9 cellular contexts compared by ENCODE assay signal in the genomic region with DNA sequence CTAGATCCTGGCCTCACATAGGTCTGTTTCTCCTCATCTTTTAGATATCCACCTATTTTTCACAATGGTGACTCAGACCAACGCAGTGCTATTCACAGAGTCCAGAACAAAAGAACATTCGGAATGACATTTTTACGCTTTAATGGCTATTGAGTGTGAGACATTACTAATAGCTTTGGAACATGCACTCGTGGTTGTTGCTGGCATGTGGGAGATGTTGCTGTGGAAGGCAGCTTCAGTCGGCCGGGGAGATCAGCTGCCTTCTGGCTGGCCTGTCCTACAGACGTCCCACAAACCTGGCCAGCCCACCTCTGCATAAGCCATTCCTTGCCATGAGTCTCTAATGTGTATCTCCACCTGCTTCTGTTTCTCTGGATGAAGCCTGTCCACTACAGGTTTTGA. TPM values are rescaled to one million over a fixed set of nuclear protein-coding genes. Genes with fewer than 3 reads are reported as not detected.
DNase-seq lines count a peak whose midpoint lies in the region; ATAC-seq, FAIRE-seq and TF ChIP-seq lines count a peak whose summit lies in the region.
"Had no signal": no experiment of that assay in that cellular context is flagged by ENCODE, and none has a peak within 500 bp of the region (broad histone marks: within the 10 kb centered on the region; RNA-seq: fewer than 3 reads in every experiment).

No MANE protein-coding gene starts in this region.

- H3K4me1 ChIP-seq in transverse colon, result peaks cover 7 to 78% (median 48%) of the 10 kb centered on the region in 4 donors

- H3K27me3 ChIP-seq in transverse colon, result no peaks in the 10 kb centered on the region

- in situ Hi-C loops in transverse colon (cut with MboI; ENCODE audit: low pct_ligation_motif_present in 1 of 4, low pct_unique_long_range_greater_than_20kb in 1 of 4, low sequenced_read_pairs in 3 of 4), result no loop called here

- WGBS in transverse colon (ENCODE audit: low coverage in 1 of 2), 2 donors, result 79 to 84% methylated on average over 3 to 7 of the region's 7 CpGs

- TF ChIP-seq CTCF in transverse colon (IDR thresholded peaks at IDR 0.05), result no peak

- intact Hi-C loops in transverse colon (cut with DNase I; ENCODE audit: low total_unique reads), result no loop called here

- H3K36me3 Mint-ChIP-seq in activated naive CD4-positive, alpha-beta T cell treated with anti-CD3 and anti-CD28 coated beads, Interleukin-2, amount 50 U/mL, for 24 hours, result peaks cover 13% of the 10 kb centered on the region
- H3K36me3 Mint-ChIP-seq in activated CD4-positive, alpha-beta memory T cell treated with anti-CD3 and anti-CD28 coated beads, Interleukin-2, amount 10 ng/mL, durations not matched to agents 7 days and 5 days (ENCODE audit: low read depth), result peaks cover 52% of the 10 kb centered on the region

- no peak for ATAC-seq in GM18858 (IDR thresholded peaks at IDR 0.05; ENCODE audit: unreplicated experiment)

- FAIRE-seq in islet of Langerhans (lab: Jason Lieb, UNC), result peak; percentile 95

- POLR2A ChIA-PET in activated CD4-positive, alpha-beta memory T cell treated with anti-CD3 and anti-CD28 coated beads, Interleukin-2, amount 10 ng/mL, durations not matched to agents 7 days and 5 days (lab: Charles Lee), result interaction anchor here (1.2 to 15.4 kb wide), 5 partner anchors 12 to 75 kb away, joined by 10 to 326 read pairs (median 61); no protein-coding TSS in a partner anchor

- H3K9me3 Mint-ChIP-seq in activated naive CD4-positive, alpha-beta T cell treated with anti-CD3 and anti-CD28 coated beads, Interleukin-2, amount 50 U/mL, for 24 hours, result no peaks in the 10 kb centered on the region
- H3K9me3 Mint-ChIP-seq in activated CD4-positive, alpha-beta memory T cell treated with anti-CD3 and anti-CD28 coated beads, Interleukin-2, amount 10 ng/mL, durations not matched to agents 7 days and 5 days, result no peaks in the 10 kb centered on the region

- peak; percentile 18 for TF ChIP-seq EP300 in transverse colon (IDR thresholded peaks at IDR 0.05; ENCODE audit: low read depth)

- H3K27ac Mint-ChIP-seq in activated naive CD4-positive, alpha-beta T cell treated with anti-CD3 and anti-CD28 coated beads, Interleukin-2, amount 50 U/mL, for 24 hours, result peak overlapping the region; percentile 60
- peak overlapping the region; percentile 30 for H3K27ac Mint-ChIP-seq in activated CD4-positive, alpha-beta memory T cell treated with anti-CD3 and anti-CD28 coated beads, Interleukin-2, amount 10 ng/mL, durations not matched to agents 7 days and 5 days

- H3K9me3 ChIP-seq in transverse colon, result no peaks in the 10 kb centered on the region

- TF ChIP-seq POLR2A in transverse colon (IDR thresholded peaks at IDR 0.05), result no peak

- no peaks in the 10 kb centered on the region for H3K36me3 ChIP-seq in transverse colon

- no peaks in the 10 kb centered on the region for H3K27me3 Mint-ChIP-seq in activated naive CD4-positive, alpha-beta T cell treated with anti-CD3 and anti-CD28 coated beads, Interleukin-2, amount 50 U/mL, for 24 hours
- H3K27me3 Mint-ChIP-seq in activated CD4-positive, alpha-beta memory T cell treated with anti-CD3 and anti-CD28 coated beads, Interleukin-2, amount 10 ng/mL, durations not matched to agents 7 days and 5 days, result no peaks in the 10 kb centered on the region

- peaks cover 78% of the 10 kb centered on the region for H3K4me1 Mint-ChIP-seq in activated naive CD4-positive, alpha-beta T cell treated with anti-CD3 and anti-CD28 coated beads, Interleukin-2, amount 50 U/mL, for 24 hours
- H3K4me1 Mint-ChIP-seq in activated CD4-positive, alpha-beta memory T cell treated with anti-CD3 and anti-CD28 coated beads, Interleukin-2, amount 10 ng/mL, durations not matched to agents 7 days and 5 days, result peaks cover 80% of the 10 kb centered on the region

- peak overlapping the region; percentile 78 to 98 (median 88) for H3K27ac ChIP-seq in transverse colon

- H3K4me3 Mint-ChIP-seq in activated naive CD4-positive, alpha-beta T cell treated with anti-CD3 and anti-CD28 coated beads, Interleukin-2, amount 50 U/mL, for 24 hours, result peak overlapping the region; percentile 96
- peak overlapping the region; percentile 54 for H3K4me3 Mint-ChIP-seq in activated CD4-positive, alpha-beta memory T cell treated with anti-CD3 and anti-CD28 coated beads, Interleukin-2, amount 10 ng/mL, durations not matched to agents 7 days and 5 days

- DNase-seq in activated naive CD4-positive, alpha-beta T cell treated with Interleukin-2 at 50 U/mL for 16 hours, result no peak
- no peak for DNase-seq in activated CD4-positive, alpha-beta memory T cell treated with anti-CD3 and anti-CD28 coated beads, Interleukin-2, amount 10 ng/mL, durations not matched to agents 7 days and 5 days
- DNase-seq in transverse colon (no peak), ecto neural progenitor cell (ENCODE audit: low spot score) (no peak), SW 1271 (lab: John Stamatoyannopoulos, UW) (no peak)
- DNase-seq: stimulated activated naive CD4-positive, alpha-beta T cell treated with Interleukin-2 at 50 U/mL for 16 hours had no signal

- CTCF ChIA-PET in activated CD4-positive, alpha-beta memory T cell treated with anti-CD3 and anti-CD28 coated beads, Interleukin-2, amount 10 ng/mL, durations not matched to agents 7 days and 5 days (lab: Charles Lee), result no interaction called here

- H3K4me3 ChIP-seq in transverse colon, result no peak overlapping the region

RNA-seq across cellular contexts. Expression of gene MBP, which starts 3.4 kb away (rescaled TPM):
- total RNA-seq in activated CD4-positive, alpha-beta memory T cell treated with anti-CD3 and anti-CD28 coated beads, Interleukin-2, amount 10 ng/mL, durations not matched to agents 7 days and 5 days, result 10 to 100 TPM; 81.4 to 95.3 TPM
- total RNA-seq in transverse colon, result 10 to 100 TPM; 12.7 to 53.4 (median 41.0) TPM
